1 cellular context compared by ENCODE assay signal in genomic region chr1:204207136-204207616, GRCh38.
TF ChIP-seq lines count a peak whose summit lies in the region.

No MANE protein-coding gene starts in this region.

TF ChIP-seq in endothelial cell of umbilical vein, 7 proteins besides CTCF, POLR2A, EP300 and RAD21 (continued from another document):
- TF ChIP-seq JUN (IDR thresholded peaks at IDR 0.05; ENCODE audit: borderline replicate concordance, insufficient read depth, insufficient read length, low read depth) = no peak
- no peak for TF ChIP-seq EZH2 (IDR thresholded peaks at IDR 0.05; ENCODE audit: borderline replicate concordance, low read depth, low read length, severe bottlenecking)
- no peak for TF ChIP-seq FOS (IDR thresholded peaks at IDR 0.05; ENCODE audit: borderline replicate concordance, insufficient read depth, low read length)
- TF ChIP-seq MAX (IDR thresholded peaks at IDR 0.05; ENCODE audit: insufficient read depth, insufficient read length) = no peak
